24 cellular contexts compared by ENCODE assay signal in the genomic region with DNA sequence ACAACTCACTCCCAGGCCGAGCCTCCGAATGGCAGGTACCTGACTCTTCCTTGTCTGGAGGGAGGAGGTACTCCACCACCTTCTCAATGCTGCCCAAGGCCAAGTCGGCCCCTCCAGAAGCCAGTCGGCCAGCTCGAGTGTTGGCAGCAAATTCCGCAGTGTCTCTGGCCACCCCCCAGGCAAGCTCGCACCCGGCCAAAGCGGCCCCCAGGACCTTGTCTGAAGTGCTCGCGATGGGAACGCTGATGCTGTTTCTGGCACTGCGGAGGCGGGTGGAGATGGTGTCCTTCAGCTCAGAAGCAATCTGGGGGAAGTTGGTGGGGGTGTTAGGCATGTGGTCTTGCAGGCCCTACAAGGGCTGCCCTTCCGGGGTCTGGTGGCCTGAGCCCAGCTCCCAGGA. TPM values are rescaled to one million over a fixed set of nuclear protein-coding genes. Genes with fewer than 3 reads are reported as not detected.
"Had no signal": no experiment of that assay in that cellular context is flagged by ENCODE, and none has a peak within 500 bp of the region (broad histone marks: within the 10 kb centered on the region; RNA-seq: fewer than 3 reads in every experiment).

No MANE protein-coding gene starts in this region.

- H3K4me3 Mint-ChIP-seq: naive thymus-derived CD8-positive, alpha-beta T cell; nephron; neural crest cell; stimulated activated effector memory CD8-positive, alpha-beta T cell treated with anti-CD3 and anti-CD28 coated beads, Interleukin-12 subunit alpha, Interleukin-12 subunit beta, amount 100 ng/mL, for 72 hours; stimulated activated naive CD8-positive, alpha-beta T cell treated with anti-CD3 and anti-CD28 coated beads, Interleukin-15, Interleukin-2, amounts not matched to agents 100 ng/mL and 50 ng/mL, for 24 hours had no signal

- H3K27ac Mint-ChIP-seq: naive thymus-derived CD8-positive, alpha-beta T cell; progenitor cell of endocrine pancreas; stimulated activated effector memory CD8-positive, alpha-beta T cell treated with anti-CD3 and anti-CD28 coated beads, Interleukin-12 subunit alpha, Interleukin-12 subunit beta, amount 100 ng/mL, for 72 hours; stimulated activated naive CD8-positive, alpha-beta T cell treated with anti-CD3 and anti-CD28 coated beads, Interleukin-15, Interleukin-2, amounts not matched to agents 100 ng/mL and 50 ng/mL, for 24 hours had no signal

- DNase-seq: heart right ventricle; islet precursor cell; left ventricle myocardium inferior; naive thymus-derived CD8-positive, alpha-beta T cell; occipital lobe; ovary; sigmoid colon; small intestine; spleen; stimulated activated CD4-positive, alpha-beta T cell treated with anti-CD3 and anti-CD28 coated beads, Interleukin-4, amount 100 ng/mL, for 24 hours; stimulated activated naive CD4-positive, alpha-beta T cell; substantia nigra; transverse colon had no signal

- H2AFZ ChIP-seq: hepatocyte had no signal

- H3K4me3 ChIP-seq: heart right ventricle, hepatocyte, left ventricle myocardium inferior, lung, ovary, right atrium auricular region, sigmoid colon, spleen, transverse colon, upper lobe of left lung had no signal

- H3K27ac ChIP-seq: heart right ventricle, left ventricle myocardium inferior, neutrophil, ovary, right atrium auricular region, sigmoid colon, spleen, transverse colon, upper lobe of left lung had no signal

- H3K36me3 Mint-ChIP-seq: stimulated activated effector memory CD8-positive, alpha-beta T cell treated with anti-CD3 and anti-CD28 coated beads, Interleukin-12 subunit alpha, Interleukin-12 subunit beta, amount 100 ng/mL, for 72 hours had no signal

- H3K36me3 ChIP-seq: heart right ventricle, left ventricle myocardium inferior, neutrophil, ovary, right atrium auricular region, sigmoid colon, spleen, transverse colon, upper lobe of left lung had no signal

- H3K9me3 Mint-ChIP-seq: naive thymus-derived CD8-positive, alpha-beta T cell; nephron; neural crest cell; stimulated activated effector memory CD8-positive, alpha-beta T cell treated with anti-CD3 and anti-CD28 coated beads, Interleukin-12 subunit alpha, Interleukin-12 subunit beta, amount 100 ng/mL, for 72 hours; stimulated activated naive CD8-positive, alpha-beta T cell treated with anti-CD3 and anti-CD28 coated beads, Interleukin-15, Interleukin-2, amounts not matched to agents 100 ng/mL and 50 ng/mL, for 24 hours had no signal

- H3K4me2 ChIP-seq: hepatocyte had no signal

- H3K9me3 ChIP-seq: heart right ventricle, left ventricle myocardium inferior, neutrophil, ovary, right atrium auricular region, sigmoid colon, spleen, transverse colon, upper lobe of left lung had no signal

- H3K4me1 Mint-ChIP-seq: stimulated activated effector memory CD8-positive, alpha-beta T cell treated with anti-CD3 and anti-CD28 coated beads, Interleukin-12 subunit alpha, Interleukin-12 subunit beta, amount 100 ng/mL, for 72 hours had no signal

- H3K27me3 ChIP-seq: hepatocyte, ovary, right atrium auricular region, sigmoid colon, transverse colon, upper lobe of left lung had no signal

RNA-seq across cellular contexts. Expression of gene PLIN1, which starts 9.2 kb away (rescaled TPM):
- polyA plus RNA-seq: naive thymus-derived CD8-positive, alpha-beta T cell had no signal

RNA-seq across cellular contexts. Expression of gene WDR93, which starts 20.7 kb away (rescaled TPM):
- total RNA-seq: left ventricle myocardium inferior, neural crest cell, spleen, transverse colon, urinary bladder had no signal
- polyA plus RNA-seq: hepatocyte had no signal
